13 cellular contexts compared by ENCODE assay signal in genomic region chr4:168924648-168925047, GRCh38.
"Had no signal": no experiment of that assay in that cellular context is flagged by ENCODE, and none has a peak within 500 bp of the region (broad histone marks: within the 10 kb centered on the region; RNA-seq: fewer than 3 reads in every experiment).

No MANE protein-coding gene starts in this region.

- H3K27me3 ChIP-seq: esophagus muscularis mucosa, gastrocnemius medialis, stomach had no signal

- DNase-seq: effector memory CD4-positive, alpha-beta T cell; gastrocnemius medialis; islet precursor cell; mammary epithelial cell; naive thymus-derived CD8-positive, alpha-beta T cell; posterior cingulate gyrus; stimulated activated naive CD4-positive, alpha-beta T cell; stomach; substantia nigra; trophoblast cell had no signal

- H3K27ac ChIP-seq: epithelial cell of prostate, gastrocnemius medialis, stomach had no signal

- H3K9me3 ChIP-seq: esophagus muscularis mucosa, gastrocnemius medialis, stomach had no signal

- H3K9me3 Mint-ChIP-seq: naive thymus-derived CD8-positive, alpha-beta T cell had no signal

- H3K36me3 Mint-ChIP-seq: naive thymus-derived CD8-positive, alpha-beta T cell had no signal

- H3K4me3 ChIP-seq: esophagus muscularis mucosa, gastrocnemius medialis, stomach had no signal

- H3K4me3 Mint-ChIP-seq: naive thymus-derived CD8-positive, alpha-beta T cell had no signal

- H3K4me1 ChIP-seq: gastrocnemius medialis had no signal

- ATAC-seq: gastrocnemius medialis; left lobe of liver; naive thymus-derived CD8-positive, alpha-beta T cell had no signal
